9 cellular contexts compared by ENCODE assay signal in the genomic region with DNA sequence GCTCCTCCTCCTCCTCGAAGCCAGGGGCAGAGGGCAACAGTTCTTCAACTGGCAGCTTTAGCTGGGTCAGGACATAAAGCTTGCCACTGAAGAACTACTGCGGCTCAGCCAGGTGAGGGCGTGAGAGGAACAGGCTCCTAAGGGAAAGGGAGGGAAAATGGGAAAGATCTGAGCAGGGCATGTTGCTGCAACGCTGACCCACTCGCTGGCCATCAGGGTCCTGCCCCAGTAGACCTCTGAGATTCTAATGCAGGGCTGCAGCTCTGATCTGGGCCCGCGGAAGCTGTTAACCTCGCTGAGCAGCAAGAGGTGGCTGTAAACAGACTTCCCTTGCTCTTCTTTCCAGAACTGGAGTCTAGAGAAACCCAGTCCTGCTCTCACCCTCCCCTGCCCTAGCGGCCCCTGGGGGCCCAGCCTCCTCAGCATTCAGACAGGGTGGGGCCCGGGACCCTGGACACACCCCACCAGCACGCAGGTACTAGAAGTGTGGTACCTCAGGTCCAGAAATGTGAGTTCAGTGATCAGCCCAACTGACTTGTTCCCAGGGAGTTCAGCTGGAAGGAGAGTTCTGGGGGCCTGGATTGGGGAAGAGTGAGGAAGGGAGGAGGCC. TPM values are rescaled to one million over a fixed set of nuclear protein-coding genes. Genes with fewer than 3 reads are reported as not detected.
DNase-seq lines count a peak whose midpoint lies in the region; ATAC-seq, FAIRE-seq and TF ChIP-seq lines count a peak whose summit lies in the region.
"Had no signal": no experiment of that assay in that cellular context is flagged by ENCODE, and none has a peak within 500 bp of the region (broad histone marks: within the 10 kb centered on the region; RNA-seq: fewer than 3 reads in every experiment).

No MANE protein-coding gene starts in this region.

- FAIRE-seq in A549 (lab: Jason Lieb, UNC), result peak; percentile 67
- no peak for FAIRE-seq in RCC 7860 (lab: Jason Lieb, UNC)

- no peak for TF ChIP-seq POLR2A in A549 (IDR thresholded peaks at IDR 0.05; ENCODE audit: low read length)

- DNase-seq in A549 (ENCODE audit: low read depth in 1 of 2, low spot score in 1 of 2) (peak; percentile 77 to 86), RCC 7860 (ENCODE audit: low spot score) (peak; percentile 31), endothelial cell (ENCODE audit: low spot score) (peak; percentile 56), SIG-M5 treated with dmso at 0.1 percent for 504 hours (lab: John Stamatoyannopoulos, UW; ENCODE audit: unreplicated experiment) (no peak)

- H3K4me3 ChIP-seq in A549 (peak overlapping the region; percentile 87), neuron (ENCODE audit: low read length) (peak overlapping the region; percentile 74)

- TF ChIP-seq RAD21 in A549 (conservative IDR thresholded peaks at IDR 0.05 in 1 of 2, IDR thresholded peaks at IDR 0.05 in 1 of 2), result peak; percentile 68 to 81

- peak overlapping the region; percentile 1 for H2AFZ ChIP-seq in neuron (ENCODE audit: low read depth, low read length)

- POLR2A ChIA-PET in A549 (lab: Yijun Ruan, JAX), result interaction anchor here (0.7 to 2.1 kb wide), 10 partner anchors 8 to 656 kb away, joined by 3 to 9 read pairs (median 4); a partner anchor contains a TSS

- H3K4me2 ChIP-seq in A549, result peak overlapping the region; percentile 99

- no peaks in the 10 kb centered on the region for H3K27me3 ChIP-seq in neuron (ENCODE audit: insufficient read depth, low read length)

- H3K36me3 Mint-ChIP-seq in endothelial cell (ENCODE audit: low read depth, unreplicated experiment), result peaks cover 17% of the 10 kb centered on the region

- H3K4me3 Mint-ChIP-seq in endothelial cell (ENCODE audit: unreplicated experiment), result peak overlapping the region; percentile 93

- no peaks in the 10 kb centered on the region for H3K9me3 Mint-ChIP-seq in endothelial cell (ENCODE audit: unreplicated experiment)

- H3K4me1 Mint-ChIP-seq in endothelial cell (ENCODE audit: unreplicated experiment), result peaks cover 26% of the 10 kb centered on the region

- H3K4me1 ChIP-seq in A549 (peaks cover 56% of the 10 kb centered on the region), neuron (ENCODE audit: insufficient read depth, low read length) (peaks cover 27% of the 10 kb centered on the region)

- H3K9me3 ChIP-seq in A549 (no peaks in the 10 kb centered on the region), neuron (ENCODE audit: low read length) (no peaks in the 10 kb centered on the region)

- TF ChIP-seq EP300 in A549 (IDR thresholded peaks at IDR 0.05), result no peak

- H3K27ac ChIP-seq in A549, result peak overlapping the region; percentile 93 to 95
- H3K27ac ChIP-seq: HL-60 had no signal

- TF ChIP-seq CTCF in A549 (IDR thresholded peaks at IDR 0.05) (peak; percentile 66), GM12872 (IDR thresholded peaks at IDR 0.05; ENCODE audit: insufficient read depth, low read depth, low read length) (peak; percentile 53), endothelial cell (IDR thresholded peaks at IDR 0.05; ENCODE audit: unreplicated experiment) (no peak)

- WGBS in A549 (ENCODE audit: missing lambda C conversion rate), result 9% methylated on average over 11 of the region's 11 CpGs

- ATAC-seq in A549, result no peak
- ATAC-seq in GM18861 (IDR thresholded peaks at IDR 0.05; ENCODE audit: unreplicated experiment), result no peak
- no peak for ATAC-seq in GM18907 (IDR thresholded peaks at IDR 0.05; ENCODE audit: unreplicated experiment)

- CTCF ChIA-PET in A549 (lab: Yijun Ruan, JAX), result interaction anchor here (0.6 to 23.8 kb wide), 35 partner anchors 8 to 583 kb away, joined by 3 to 591 read pairs (median 4); a partner anchor contains a TSS

- H3K27ac Mint-ChIP-seq in endothelial cell (ENCODE audit: unreplicated experiment), result peak overlapping the region; percentile 70

- no peaks in the 10 kb centered on the region for H3K36me3 ChIP-seq in neuron (ENCODE audit: insufficient read depth, low read length)

- H3K27me3 Mint-ChIP-seq in endothelial cell (ENCODE audit: unreplicated experiment), result peaks cover 14% of the 10 kb centered on the region

TF ChIP-seq in A549, 52 proteins besides CTCF, POLR2A, EP300 and RAD21 (continues in another document):
- TF ChIP-seq MAFK (IDR thresholded peaks at IDR 0.05; ENCODE audit: partially characterized antibody), result no peak
- peak; percentile 76; the same call in 1 of the 2 replicates for TF ChIP-seq TFCP2L1 (CRISPR knock-in tag; IDR thresholded peaks at IDR 0.05)
- TF ChIP-seq, protein P1, sequence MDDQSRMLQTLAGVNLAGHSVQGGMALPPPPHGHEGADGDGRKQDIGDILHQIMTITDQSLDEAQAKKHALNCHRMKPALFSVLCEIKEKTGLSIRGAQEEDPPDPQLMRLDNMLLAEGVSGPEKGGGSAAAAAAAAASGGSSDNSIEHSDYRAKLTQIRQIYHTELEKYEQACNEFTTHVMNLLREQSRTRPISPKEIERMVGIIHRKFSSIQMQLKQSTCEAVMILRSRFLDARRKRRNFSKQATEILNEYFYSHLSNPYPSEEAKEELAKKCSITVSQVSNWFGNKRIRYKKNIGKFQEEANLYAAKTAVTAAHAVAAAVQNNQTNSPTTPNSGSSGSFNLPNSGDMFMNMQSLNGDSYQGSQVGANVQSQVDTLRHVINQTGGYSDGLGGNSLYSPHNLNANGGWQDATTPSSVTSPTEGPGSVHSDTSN (IDR thresholded peaks at IDR 0.05), result no peak
- TF ChIP-seq RARB (CRISPR knock-in tag; IDR thresholded peaks at IDR 0.05), result no peak; the same call in 1 of the 2 replicates
- no peak for TF ChIP-seq RCOR1 (IDR thresholded peaks at IDR 0.05; ENCODE audit: low read depth, low read length)
- TF ChIP-seq RNF2 (IDR thresholded peaks at IDR 0.05; ENCODE audit: borderline replicate concordance, low read depth), result no peak
- TF ChIP-seq, protein P2, sequence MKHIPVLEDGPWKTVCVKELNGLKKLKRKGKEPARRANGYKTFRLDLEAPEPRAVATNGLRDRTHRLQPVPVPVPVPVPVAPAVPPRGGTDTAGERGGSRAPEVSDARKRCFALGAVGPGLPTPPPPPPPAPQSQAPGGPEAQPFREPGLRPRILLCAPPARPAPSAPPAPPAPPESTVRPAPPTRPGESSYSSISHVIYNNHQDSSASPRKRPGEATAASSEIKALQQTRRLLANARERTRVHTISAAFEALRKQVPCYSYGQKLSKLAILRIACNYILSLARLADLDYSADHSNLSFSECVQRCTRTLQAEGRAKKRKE (CRISPR knock-in tag; IDR thresholded peaks at IDR 0.05; ENCODE audit: low read depth), result no peak
- no peak for TF ChIP-seq EHF (CRISPR knock-in tag; IDR thresholded peaks at IDR 0.05)
- TF ChIP-seq, protein P3, sequence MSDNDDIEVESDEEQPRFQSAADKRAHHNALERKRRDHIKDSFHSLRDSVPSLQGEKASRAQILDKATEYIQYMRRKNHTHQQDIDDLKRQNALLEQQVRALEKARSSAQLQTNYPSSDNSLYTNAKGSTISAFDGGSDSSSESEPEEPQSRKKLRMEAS (IDR thresholded peaks at IDR 0.05), result peak; percentile 75; the same call in 1 of the 2 replicates
- no peak for TF ChIP-seq SREBF2 (IDR thresholded peaks at IDR 0.05)
- no peak for TF ChIP-seq CHD4 (IDR thresholded peaks at IDR 0.05; ENCODE audit: borderline replicate concordance)
- TF ChIP-seq TP53 (CRISPR knock-in tag; IDR thresholded peaks at IDR 0.05), result 0 out of 2 replicates have a peak, but pooled peaks have one; percentile 21
- TF ChIP-seq, protein P4, sequence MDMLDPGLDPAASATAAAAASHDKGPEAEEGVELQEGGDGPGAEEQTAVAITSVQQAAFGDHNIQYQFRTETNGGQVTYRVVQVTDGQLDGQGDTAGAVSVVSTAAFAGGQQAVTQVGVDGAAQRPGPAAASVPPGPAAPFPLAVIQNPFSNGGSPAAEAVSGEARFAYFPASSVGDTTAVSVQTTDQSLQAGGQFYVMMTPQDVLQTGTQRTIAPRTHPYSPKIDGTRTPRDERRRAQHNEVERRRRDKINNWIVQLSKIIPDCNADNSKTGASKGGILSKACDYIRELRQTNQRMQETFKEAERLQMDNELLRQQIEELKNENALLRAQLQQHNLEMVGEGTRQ (IDR thresholded peaks at IDR 0.05), result no peak

RNA-seq across cellular contexts. Expression of a gene that starts 3.8 kb away (rescaled TPM):
- polyA plus RNA-seq in A549 (2011; rRNA removed), result 3.4 and 4.5 TPM in 2 replicates
- 0.70 and 0.96 TPM in 2 replicates for polyA plus RNA-seq in A549 (2012; cell fraction: cytosol; rRNA removed)
- polyA plus RNA-seq in A549 (2012; cell fraction: nucleus; rRNA removed), result 0.71 and 0.89 TPM in 2 replicates
- polyA plus RNA-seq in A549 (2017; fragmentation: RNase III; extraction: RNeasy Plus Mini Kit Qiagen cat#74134 plus additional on column Dnase treatment), result 3.1 to 3.8 TPM (median 3.5 TPM) in 3 replicates
- polyA minus RNA-seq in A549 (2011; rRNA and poly(A)+ RNA removed), result 3.7 and 4.3 TPM in 2 replicates
- 4.4 TPM for total RNA-seq in endothelial cell (ENCODE audit: unreplicated experiment)

RNA-seq across cellular contexts. Expression of a gene that starts 10.5 kb away (rescaled TPM):
- polyA plus RNA-seq in A549 (2011; rRNA removed) (4.6 and 4.9 TPM in 2 replicates), A549 (2017; fragmentation: RNase III; extraction: RNeasy Plus Mini Kit Qiagen cat#74134 plus additional on column Dnase treatment) (22.6 to 26.8 TPM (median 25.5 TPM) in 3 replicates)
- polyA plus RNA-seq in A549 (2012; cell fraction: cytosol; rRNA removed), result 14.4 and 20.1 TPM in 2 replicates
- 71.8 and 82.1 TPM in 2 replicates for polyA plus RNA-seq in A549 (2012; cell fraction: nucleus; rRNA removed)
- 8.8 and 11.0 TPM in 2 replicates for polyA minus RNA-seq in A549 (2011; rRNA and poly(A)+ RNA removed)
- total RNA-seq in endothelial cell (ENCODE audit: unreplicated experiment), result 20.0 TPM

RNA-seq across cellular contexts. Expression of a gene that starts 28.7 kb away (rescaled TPM):
- 2.1 and 2.7 TPM in 2 replicates for polyA plus RNA-seq in A549 (2011; rRNA removed)
- polyA plus RNA-seq in A549 (2012; cell fraction: cytosol; rRNA removed), result 2.8 and 3.6 TPM in 2 replicates
- 3.9 and 4.4 TPM in 2 replicates for polyA plus RNA-seq in A549 (2012; cell fraction: nucleus; rRNA removed)
- polyA plus RNA-seq in A549 (2017; fragmentation: RNase III; extraction: RNeasy Plus Mini Kit Qiagen cat#74134 plus additional on column Dnase treatment), result 2.4 to 2.9 TPM (median 2.7 TPM) in 3 replicates
- 1.9 and 2.3 TPM in 2 replicates for polyA minus RNA-seq in A549 (2011; rRNA and poly(A)+ RNA removed)
- total RNA-seq in endothelial cell (ENCODE audit: unreplicated experiment), result 0.56 TPM

RNA-seq across cellular contexts. Expression of a gene that starts 29.3 kb away (rescaled TPM):
- polyA plus RNA-seq in A549 (2011; rRNA removed), result 263 and 374 TPM in 2 replicates
- 225 and 261 TPM in 2 replicates for polyA plus RNA-seq in A549 (2012; cell fraction: cytosol; rRNA removed)
- 743 and 891 TPM in 2 replicates for polyA plus RNA-seq in A549 (2012; cell fraction: nucleus; rRNA removed)
- 228 to 250 TPM (median 234 TPM) in 3 replicates for polyA plus RNA-seq in A549 (2017; fragmentation: RNase III; extraction: RNeasy Plus Mini Kit Qiagen cat#74134 plus additional on column Dnase treatment)
- 1,065 and 1,094 TPM in 2 replicates for polyA minus RNA-seq in A549 (2011; rRNA and poly(A)+ RNA removed)
- 295 TPM for total RNA-seq in endothelial cell (ENCODE audit: unreplicated experiment)

RNA-seq across cellular contexts. Expression of a gene that starts 47.9 kb away (rescaled TPM):
- polyA plus RNA-seq in A549 (2011; rRNA removed) (11.5 and 13.7 TPM in 2 replicates), A549 (2017; fragmentation: RNase III; extraction: RNeasy Plus Mini Kit Qiagen cat#74134 plus additional on column Dnase treatment) (2.3 to 3.4 TPM (median 3.0 TPM) in 3 replicates)
- polyA plus RNA-seq in A549 (2012; cell fraction: cytosol; rRNA removed), result 4.7 and 7.2 TPM in 2 replicates
- 8.7 and 12.9 TPM in 2 replicates for polyA plus RNA-seq in A549 (2012; cell fraction: nucleus; rRNA removed)
- polyA minus RNA-seq in A549 (2011; rRNA and poly(A)+ RNA removed), result 8.2 and 8.7 TPM in 2 replicates
- total RNA-seq in endothelial cell (ENCODE audit: unreplicated experiment), result 0.77 TPM
